In the genomic region with DNA sequence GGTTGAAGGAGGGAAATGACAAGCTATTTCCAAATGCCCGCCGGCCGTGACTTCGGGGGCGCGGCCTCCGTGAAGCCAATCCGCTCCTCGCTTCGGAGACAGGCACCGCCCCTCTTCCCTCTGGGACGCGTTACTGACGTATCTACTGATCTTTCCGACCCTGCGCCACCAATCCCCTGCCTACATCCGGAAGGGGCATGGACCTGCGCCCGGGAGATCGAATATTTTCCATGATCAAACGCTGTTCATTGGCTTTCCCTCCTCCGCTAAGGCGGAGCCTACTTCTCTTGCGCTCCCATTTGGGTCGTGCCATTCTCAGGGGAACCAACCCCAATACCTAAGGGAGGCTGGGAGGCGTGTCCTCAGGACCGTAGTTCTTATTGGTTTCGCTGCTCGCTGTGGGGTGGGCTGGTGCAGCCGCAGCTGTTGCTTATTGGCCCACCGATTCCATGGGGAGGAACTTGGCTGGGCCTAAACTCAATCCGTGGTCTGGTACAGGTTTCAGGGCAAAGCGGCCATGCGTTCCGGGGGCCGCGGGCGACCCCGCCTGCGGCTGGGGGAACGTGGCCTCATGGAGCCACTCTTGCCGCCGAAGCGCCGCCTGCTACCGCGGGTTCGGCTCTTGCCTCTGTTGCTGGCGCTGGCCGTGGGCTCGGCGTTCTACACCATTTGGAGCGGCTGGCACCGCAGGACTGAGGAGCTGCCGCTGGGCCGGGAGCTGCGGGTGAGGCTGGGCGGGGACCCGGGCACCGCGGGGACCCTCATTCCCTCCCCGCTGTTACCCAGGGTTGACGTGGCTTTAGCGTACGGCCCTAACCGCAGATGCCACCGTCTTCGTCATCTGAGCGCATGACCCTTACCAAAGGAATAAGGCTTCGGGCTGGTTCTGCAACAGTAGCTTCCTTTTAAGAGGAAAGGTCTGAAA, we compare ENCODE assay signal across 8 cellular contexts. TPM values are rescaled to one million over a fixed set of nuclear protein-coding genes. Genes with fewer than 3 reads are reported as not detected.
A peak's percentile ranks its signal among the peaks of the same experiment; 100 is the strongest.
DNase-seq lines count a peak whose midpoint lies in the region; ATAC-seq and TF ChIP-seq lines count a peak whose summit lies in the region.

A gene (plus strand): TSS at position 480 of the 925 bp plus-strand sequence. CDS start 38 bp downstream, at position 518.

- H3K27ac ChIP-seq in left lung: peak within 1 kb of the TSS; percentile 88 to 96

- H3K27me3 ChIP-seq in left lung: no peaks in the 10 kb centered on the region

- peaks cover 13 to 17% of the 10 kb centered on the region in 2 donors for H3K4me1 ChIP-seq in left lung

- peaks cover 0 to 24% of the 10 kb centered on the region in 2 donors for H3K36me3 ChIP-seq in left lung

- peak within 1 kb of the TSS; percentile 92 for H3K4me3 ChIP-seq in left lung

- intact Hi-C loops in left lung (cut with DNase I): no loop called here

- ATAC-seq in GM19372 (IDR thresholded peaks at IDR 0.05; ENCODE audit: low read depth, unreplicated experiment) (peak; percentile 85), HG03558 (IDR thresholded peaks at IDR 0.05; ENCODE audit: extremely low read depth, unreplicated experiment) (peak; percentile 67), left lung (peak; percentile 95)

- H3K9me3 ChIP-seq in left lung: no peaks in the 10 kb centered on the region

- no peak for TF ChIP-seq CTCF in left lung (IDR thresholded peaks at IDR 0.05)

- DNase-seq in C1 segment of cervical spinal cord (lab: John Stamatoyannopoulos, UW): peak; percentile 90 to 100 (median 98)
- DNase-seq in NCI-H748 treated with DMSO at 0.1 percent for 48 hours (lab: John Stamatoyannopoulos, UW): peak; percentile 99
- DNase-seq in activated CD4-positive, alpha-beta T cell treated with anti-CD3 and anti-CD28 coated beads, Interleukin-2, amount 50 U/mL, for 4 hours: peak; percentile 96 to 97
- peak; percentile 100 for DNase-seq in dermis blood vessel endothelial cell
- peak; percentile 95 to 98 for DNase-seq in left lung
- DNase-seq in stimulated activated CD4-positive, alpha-beta T cell treated with anti-CD3 and anti-CD28 coated beads, Interleukin-2, amount 100 ng/mL, for 48 hours: peak; percentile 91 to 94

RNA-seq across cellular contexts. Expression of the gene that starts here (rescaled TPM):
- total RNA-seq in dermis blood vessel endothelial cell (8.3 and 11.8 TPM in 2 replicates), left lung (1 to 10 TPM; 7.7 to 8.7 TPM)

Comparison
In these comparisons a context has a peak if more than half of its experiments do, and no peak if none do; other contexts are left out.
1. Peak in every context shown above with its lines: DNase-seq, ATAC-seq, H3K4me3 ChIP-seq and H3K27ac ChIP-seq.